Comparison of ENCODE assay signal across 1 cellular context in genomic region chr1:115360505-115361129, GRCh38. TPM values are rescaled to one million over a fixed set of nuclear protein-coding genes. Genes with fewer than 3 reads are reported as not detected.
"Had no signal": no experiment of that assay in that cellular context is flagged by ENCODE, and none has a peak within 500 bp of the region (broad histone marks: within the 10 kb centered on the region; RNA-seq: fewer than 3 reads in every experiment).

No MANE protein-coding gene starts in this region.

RNA-seq across cellular contexts. Expression of gene NGF, which starts 22.6 kb away (rescaled TPM):
- total RNA-seq: LHCN-M2 had no signal
